ENCODE assay signal across 8 cellular contexts in genomic region chr17:44865231-44865660, GRCh38. TPM values are rescaled to one million over a fixed set of nuclear protein-coding genes. Genes with fewer than 3 reads are reported as not detected.
A peak's percentile ranks its signal among the peaks of the same experiment; 100 is the strongest.
DNase-seq lines count a peak whose midpoint lies in the region; ATAC-seq and TF ChIP-seq lines count a peak whose summit lies in the region.

No MANE protein-coding gene starts in this region.

- H2AK5ac ChIP-seq in mesenchymal stem cell (ENCODE audit: low read length, severe bottlenecking): no peak overlapping the region

- H3K4me1 ChIP-seq in mesenchymal stem cell (ENCODE audit: control insufficient read depth, insufficient read depth, low read depth, low read length): no peaks in the 10 kb centered on the region

- no peaks in the 10 kb centered on the region for H3K27me3 Mint-ChIP-seq in activated CD8-positive, alpha-beta T cell treated with anti-CD3 and anti-CD28 coated beads, Interleukin-2, amount 10 ng/mL, durations not matched to agents 7 days and 5 days (ENCODE audit: low read depth)
- no peaks in the 10 kb centered on the region for H3K27me3 Mint-ChIP-seq in effector memory CD8-positive, alpha-beta T cell

- ATAC-seq in activated CD8-positive, alpha-beta T cell treated with anti-CD3 and anti-CD28 coated beads, Interleukin-2, amount 10 ng/mL, durations not matched to agents 7 days and 5 days: peak; percentile 83
- ATAC-seq in effector memory CD8-positive, alpha-beta T cell (replicated peaks): peak; percentile 75
- ATAC-seq in HG03378 (IDR thresholded peaks at IDR 0.05; ENCODE audit: unreplicated experiment): no peak

- peaks cover 7% of the 10 kb centered on the region for H3K79me1 ChIP-seq in mesenchymal stem cell (replicated peaks; ENCODE audit: low read length, poor library complexity, severe bottlenecking)

- no peak overlapping the region for H3K27ac ChIP-seq in C4-2B
- H3K27ac ChIP-seq in mesenchymal stem cell (ENCODE audit: low read length, poor library complexity, severe bottlenecking): no peak overlapping the region

- no peak overlapping the region for H3K4ac ChIP-seq in mesenchymal stem cell (ENCODE audit: low read depth in 1 of 2, low read length in 2 of 2)

- H2BK5ac ChIP-seq in mesenchymal stem cell (ENCODE audit: low read depth, low read length, poor library complexity, severe bottlenecking): no peak overlapping the region

- H3K4me1 Mint-ChIP-seq in activated CD8-positive, alpha-beta T cell treated with anti-CD3 and anti-CD28 coated beads, Interleukin-2, amount 10 ng/mL, durations not matched to agents 7 days and 5 days (ENCODE audit: low read depth): no peaks in the 10 kb centered on the region
- H3K4me1 Mint-ChIP-seq in effector memory CD8-positive, alpha-beta T cell (ENCODE audit: low read depth in 2 of 2): no peaks in the 10 kb centered on the region

- no peak overlapping the region for H3K9ac ChIP-seq in mesenchymal stem cell (ENCODE audit: low read length)

- no peaks in the 10 kb centered on the region for H3K9me3 ChIP-seq in mesenchymal stem cell (ENCODE audit: control insufficient read depth, low read length)

- H2BK120ac ChIP-seq in mesenchymal stem cell (ENCODE audit: low read depth, low read length): no peak overlapping the region

- POLR2A ChIA-PET in activated CD8-positive, alpha-beta T cell treated with anti-CD3 and anti-CD28 coated beads, Interleukin-2, amount 10 ng/mL, durations not matched to agents 7 days and 5 days (lab: Charles Lee): no interaction called here

- H3K9me3 Mint-ChIP-seq in activated CD8-positive, alpha-beta T cell treated with anti-CD3 and anti-CD28 coated beads, Interleukin-2, amount 10 ng/mL, durations not matched to agents 7 days and 5 days (ENCODE audit: insufficient read depth): no peaks in the 10 kb centered on the region
- no peaks in the 10 kb centered on the region for H3K9me3 Mint-ChIP-seq in effector memory CD8-positive, alpha-beta T cell

- H3K14ac ChIP-seq in mesenchymal stem cell (ENCODE audit: low read length in 2 of 2): no peak overlapping the region

- no peak overlapping the region for H3K4me2 ChIP-seq in mesenchymal stem cell (ENCODE audit: low read length, poor library complexity, severe bottlenecking)

- H3K4me3 ChIP-seq in mesenchymal stem cell (ENCODE audit: insufficient read depth in 1 of 2, low read depth in 1 of 2, low read length in 2 of 2): no peak overlapping the region

- peaks cover 63 to 89% of the 10 kb centered on the region in 2 experiments for H3K36me3 ChIP-seq in mesenchymal stem cell (ENCODE audit: control insufficient read depth in 1 of 2, insufficient read depth in 2 of 2, low read depth in 1 of 2, low read length in 2 of 2)

- peak; percentile 11 for DNase-seq in HS-27A (ENCODE audit: low read depth)
- DNase-seq in NCI-H82 treated with DMSO at 0.1 percent for 48 hours (lab: John Stamatoyannopoulos, UW; ENCODE audit: unreplicated experiment): peak; percentile 61
- DNase-seq in activated CD8-positive, alpha-beta T cell treated with anti-CD3 and anti-CD28 coated beads, Interleukin-2, amount 10 ng/mL, durations not matched to agents 7 days and 5 days: peak; percentile 84
- DNase-seq in effector memory CD8-positive, alpha-beta T cell: peak; percentile 65 to 73 (median 69)
- peak; percentile 77 for DNase-seq in mesenchymal stem cell
- DNase-seq in stimulated activated CD8-positive, alpha-beta memory T cell treated with anti-CD3 and anti-CD28 coated beads, Interleukin-15, amount 100 ng/mL, for 1 hour (ENCODE audit: low read depth): peak; percentile 56

- no CpG with 5 or more reads among the region's 1 CpG for WGBS in mesenchymal stem cell

- H4K8ac ChIP-seq in mesenchymal stem cell (ENCODE audit: low read length): no peak overlapping the region

- no peak overlapping the region for H2BK12ac ChIP-seq in mesenchymal stem cell (ENCODE audit: low read length in 2 of 2)

- peak; percentile 94 for TF ChIP-seq CTCF in C4-2B (conservative IDR thresholded peaks at IDR 0.05)

- H2AFZ ChIP-seq in mesenchymal stem cell (ENCODE audit: low read depth, low read length): no peak overlapping the region

- no peak overlapping the region for H4K91ac ChIP-seq in mesenchymal stem cell (ENCODE audit: low read length)

- no peak overlapping the region for H2BK15ac ChIP-seq in mesenchymal stem cell (ENCODE audit: low read depth, poor library complexity, severe bottlenecking)

- no peak overlapping the region for H3K18ac ChIP-seq in mesenchymal stem cell (ENCODE audit: low read depth in 1 of 2, low read length in 2 of 2)

- H3K27ac Mint-ChIP-seq in activated CD8-positive, alpha-beta T cell treated with anti-CD3 and anti-CD28 coated beads, Interleukin-2, amount 10 ng/mL, durations not matched to agents 7 days and 5 days: no peak overlapping the region
- no peak overlapping the region for H3K27ac Mint-ChIP-seq in effector memory CD8-positive, alpha-beta T cell

- H3K23ac ChIP-seq in mesenchymal stem cell (ENCODE audit: low read length in 2 of 2): no peak overlapping the region

- H3K27me3 ChIP-seq in mesenchymal stem cell (ENCODE audit: control insufficient read depth in 1 of 2, insufficient read depth in 1 of 2, low read length in 2 of 2): no peaks in the 10 kb centered on the region

- H3K4me3 Mint-ChIP-seq in activated CD8-positive, alpha-beta T cell treated with anti-CD3 and anti-CD28 coated beads, Interleukin-2, amount 10 ng/mL, durations not matched to agents 7 days and 5 days: no peak overlapping the region
- no peak overlapping the region for H3K4me3 Mint-ChIP-seq in effector memory CD8-positive, alpha-beta T cell

- peaks cover 46% of the 10 kb centered on the region for H3K36me3 Mint-ChIP-seq in activated CD8-positive, alpha-beta T cell treated with anti-CD3 and anti-CD28 coated beads, Interleukin-2, amount 10 ng/mL, durations not matched to agents 7 days and 5 days (ENCODE audit: low read depth)
- H3K36me3 Mint-ChIP-seq in effector memory CD8-positive, alpha-beta T cell (ENCODE audit: insufficient read depth): peaks cover 59% of the 10 kb centered on the region

- CTCF ChIA-PET in activated CD8-positive, alpha-beta T cell treated with anti-CD3 and anti-CD28 coated beads, Interleukin-2, amount 10 ng/mL, durations not matched to agents 7 days and 5 days (lab: Charles Lee): interaction anchor here (1.0 to 14.7 kb wide), 10 partner anchors 11 to 270 kb away, joined by 3 to 161 read pairs (median 4); partner anchors contain the start of genes ACBD4 and HIGD1B

RNA-seq across cellular contexts. Expression of gene HIGD1B, which starts 17.6 kb away (rescaled TPM):
- total RNA-seq in activated CD8-positive, alpha-beta T cell treated with anti-CD3 and anti-CD28 coated beads, Interleukin-2, amount 10 ng/mL, durations not matched to agents 7 days and 5 days: not detected
- polyA plus RNA-seq in mesenchymal stem cell (2013, experiment 1 of 2): not detected
- not detected for polyA plus RNA-seq in mesenchymal stem cell (2013, experiment 2 of 2)

RNA-seq across cellular contexts. Expression of gene EFTUD2, which starts 34.0 kb away (rescaled TPM):
- 100 to 1,000 TPM; 148 to 156 TPM for total RNA-seq in activated CD8-positive, alpha-beta T cell treated with anti-CD3 and anti-CD28 coated beads, Interleukin-2, amount 10 ng/mL, durations not matched to agents 7 days and 5 days
- 49.3 TPM for polyA plus RNA-seq in mesenchymal stem cell (2013, experiment 1 of 2)
- polyA plus RNA-seq in mesenchymal stem cell (2013, experiment 2 of 2): 53.4 TPM

RNA-seq across cellular contexts. Expression of gene GJC1, which starts 35.2 kb away (rescaled TPM):
- total RNA-seq in activated CD8-positive, alpha-beta T cell treated with anti-CD3 and anti-CD28 coated beads, Interleukin-2, amount 10 ng/mL, durations not matched to agents 7 days and 5 days: 1 to 10 TPM; 1.6 to 2.2 TPM
- polyA plus RNA-seq in mesenchymal stem cell (2013, experiment 1 of 2): 18.0 TPM
- 18.6 TPM for polyA plus RNA-seq in mesenchymal stem cell (2013, experiment 2 of 2)

RNA-seq across cellular contexts. Expression of gene GFAP, which starts 50.1 kb away (rescaled TPM):
- not detected for total RNA-seq in activated CD8-positive, alpha-beta T cell treated with anti-CD3 and anti-CD28 coated beads, Interleukin-2, amount 10 ng/mL, durations not matched to agents 7 days and 5 days
- 0.68 TPM for polyA plus RNA-seq in mesenchymal stem cell (2013, experiment 1 of 2)
- 0.49 TPM for polyA plus RNA-seq in mesenchymal stem cell (2013, experiment 2 of 2)

Comparison
In these comparisons a context has a peak if more than half of its experiments do, and no peak if none do; other contexts are left out.
1. DNase-seq: peak in every context shown above with its lines; median percentile 84 in activated CD8-positive, alpha-beta T cell treated with anti-CD3 and anti-CD28 coated beads, Interleukin-2, amount 10 ng/mL, durations not matched to agents 7 days and 5 days; 77 in mesenchymal stem cell; 69 in effector memory CD8-positive, alpha-beta T cell; 61 in NCI-H82 treated with DMSO at 0.1 percent for 48 hours; 56 in stimulated activated CD8-positive, alpha-beta memory T cell treated with anti-CD3 and anti-CD28 coated beads, Interleukin-15, amount 100 ng/mL, for 1 hour; 11 in HS-27A.